Comparison of ENCODE assay signal across 10 cellular contexts in genomic region chr17:6940186-6940649, GRCh38. TPM values are rescaled to one million over a fixed set of nuclear protein-coding genes. Genes with fewer than 3 reads are reported as not detected.
DNase-seq lines count a peak whose midpoint lies in the region; ATAC-seq, FAIRE-seq and TF ChIP-seq lines count a peak whose summit lies in the region.
"Had no signal": no experiment of that assay in that cellular context is flagged by ENCODE, and none has a peak within 500 bp of the region (broad histone marks: within the 10 kb centered on the region; RNA-seq: fewer than 3 reads in every experiment).

No MANE protein-coding gene starts in this region.

- peaks cover 14% of the 10 kb centered on the region for H3K4me1 Mint-ChIP-seq in activated CD4-positive, alpha-beta memory T cell treated with anti-CD3 and anti-CD28 coated beads, Interleukin-2, amount 10 ng/mL, durations not matched to agents 7 days and 5 days
- H3K4me1 Mint-ChIP-seq: brain had no signal

- dilution Hi-C loops in IMR-90 (cut with HindIII; ENCODE audit: low sequenced_read_pairs, unreplicated experiment) = no loop called here

- no peak overlapping the region for H3K14ac ChIP-seq in IMR-90 (replicated peaks; ENCODE audit: low read depth, low read length)

- H3K4me2 ChIP-seq in IMR-90 (ENCODE audit: low read depth, low read length) = peak overlapping the region; percentile 86

- CTCF ChIA-PET in AG04449 (lab: Yijun Ruan, JAX) (interaction anchor here (1.2 kb wide), 1 partner anchor 82 kb away, joined by 4 read pairs; no protein-coding TSS in a partner anchor), IMR-90 (lab: Yijun Ruan, JAX) (no interaction called here)
- CTCF ChIA-PET in activated CD4-positive, alpha-beta memory T cell treated with anti-CD3 and anti-CD28 coated beads, Interleukin-2, amount 10 ng/mL, durations not matched to agents 7 days and 5 days (lab: Charles Lee) = interaction anchor here (0.6 kb wide), 1 partner anchor 76 kb away, joined by 3 read pairs; no protein-coding TSS in a partner anchor

- DNase-seq in AG04449 (ENCODE audit: low read depth, low spot score) (no peak), IMR-90 (no peak), lung microvascular endothelial cell (ENCODE audit: low read depth in 2 of 2) (peak; percentile 4 to 71), NCI-H2196 treated with DMSO at 0.1 percent for 48 hours (lab: John Stamatoyannopoulos, UW; ENCODE audit: unreplicated experiment) (no peak), RCC 7860 (ENCODE audit: low spot score) (no peak)
- no peak for DNase-seq in activated CD4-positive, alpha-beta memory T cell treated with anti-CD3 and anti-CD28 coated beads, Interleukin-2, amount 10 ng/mL, durations not matched to agents 7 days and 5 days

- H3K56ac ChIP-seq in IMR-90 (ENCODE audit: extremely low read depth, insufficient read depth, low read length) = no peak overlapping the region

- H2BK20ac ChIP-seq in IMR-90 (ENCODE audit: low read depth, low read length) = no peak overlapping the region

- ATAC-seq in IMR-90 (ENCODE audit: low read depth) = peak; percentile 38
- ATAC-seq in GM21786 (IDR thresholded peaks at IDR 0.05; ENCODE audit: unreplicated experiment) = no peak
- ATAC-seq in GM19395 (IDR thresholded peaks at IDR 0.05; ENCODE audit: unreplicated experiment) = no peak

- H3K4ac ChIP-seq in IMR-90 (ENCODE audit: low read depth, low read length) = no peak overlapping the region

- TF ChIP-seq CTCF in AG04449 (IDR thresholded peaks at IDR 0.05; ENCODE audit: insufficient read depth, low read length, missing control alignments) = no peak
- TF ChIP-seq CTCF in IMR-90 (conservative IDR thresholded peaks at IDR 0.05; ENCODE audit: low read depth, low read length) = no peak

- H3K36me3 ChIP-seq in IMR-90 (ENCODE audit: control insufficient read depth, insufficient read depth, low read length) = no peaks in the 10 kb centered on the region

- POLR2A ChIA-PET in AG04449 (lab: Yijun Ruan, JAX) (no interaction called here), IMR-90 (lab: Charles Lee; ENCODE audit: unreplicated experiment) (no interaction called here)
- POLR2A ChIA-PET in activated CD4-positive, alpha-beta memory T cell treated with anti-CD3 and anti-CD28 coated beads, Interleukin-2, amount 10 ng/mL, durations not matched to agents 7 days and 5 days (lab: Charles Lee) = interaction anchor here (1.0 kb wide), 1 partner anchor 9 kb away, joined by 3 read pairs; no protein-coding TSS in a partner anchor

- peaks cover 2% of the 10 kb centered on the region; the same call in 1 of the 2 replicates for H3K27me3 ChIP-seq in IMR-90 (ENCODE audit: control insufficient read depth, insufficient read depth, low read length)

- no peaks in the 10 kb centered on the region for H3K4me1 ChIP-seq in IMR-90 (ENCODE audit: control insufficient read depth, insufficient read depth, low read length)

- H3K27ac ChIP-seq in IMR-90 (ENCODE audit: insufficient read depth, low read length) = no peak overlapping the region

- WGBS in IMR-90 (ENCODE audit: extremely low coverage in 2 of 2, insufficient read length in 1 of 2), 2 experiments = 80% methylated on average over 1 of the region's 7 CpGs; no CpG with 5 or more reads in 1 of the 2 experiments

- H3K9ac ChIP-seq in IMR-90 (ENCODE audit: low read depth, low read length) = no peak overlapping the region

- no peaks in the 10 kb centered on the region for H3K79me1 ChIP-seq in IMR-90 (ENCODE audit: low read depth in 1 of 2, low read length in 2 of 2)

- no peak overlapping the region for H2BK15ac ChIP-seq in IMR-90 (ENCODE audit: low read depth, low read length)

- peak overlapping the region; percentile 79 for H2AFZ ChIP-seq in IMR-90 (replicated peaks; ENCODE audit: low read length, poor library complexity)

- no peak overlapping the region for H2AK9ac ChIP-seq in IMR-90 (replicated peaks; ENCODE audit: low read depth, low read length, poor library complexity)

- no peaks in the 10 kb centered on the region for H3K27me3 Mint-ChIP-seq in activated CD4-positive, alpha-beta memory T cell treated with anti-CD3 and anti-CD28 coated beads, Interleukin-2, amount 10 ng/mL, durations not matched to agents 7 days and 5 days

- in situ Hi-C loops in IMR-90 (cut with MboI; ENCODE audit: low sequenced_read_pairs) = no loop called here

- H2BK120ac ChIP-seq in IMR-90 (ENCODE audit: low read depth, low read length) = no peak overlapping the region

- intact Hi-C loops in IMR-90 (cut with micrococcal nuclease) = no loop called here

- no peaks in the 10 kb centered on the region for H3K9me1 ChIP-seq in IMR-90 (ENCODE audit: insufficient read depth, low read length)

- FAIRE-seq in RCC 7860 (lab: Jason Lieb, UNC) = no peak

- TF ChIP-seq RAD21 in IMR-90 (IDR thresholded peaks at IDR 0.05; ENCODE audit: low read length) = no peak

- H4K91ac ChIP-seq in IMR-90 (ENCODE audit: insufficient read depth, low read depth, low read length) = no peak overlapping the region

- no peaks in the 10 kb centered on the region for H3K36me3 Mint-ChIP-seq in activated CD4-positive, alpha-beta memory T cell treated with anti-CD3 and anti-CD28 coated beads, Interleukin-2, amount 10 ng/mL, durations not matched to agents 7 days and 5 days (ENCODE audit: low read depth)
- H3K36me3 Mint-ChIP-seq: brain had no signal

- no peak overlapping the region for H2BK5ac ChIP-seq in IMR-90 (ENCODE audit: low read depth, low read length, poor library complexity, severe bottlenecking)

- H2AK5ac ChIP-seq in IMR-90 (ENCODE audit: low read depth, low read length) = no peak overlapping the region

- H3K9me3 Mint-ChIP-seq in activated CD4-positive, alpha-beta memory T cell treated with anti-CD3 and anti-CD28 coated beads, Interleukin-2, amount 10 ng/mL, durations not matched to agents 7 days and 5 days = no peaks in the 10 kb centered on the region
- H3K9me3 Mint-ChIP-seq: brain had no signal

- peak overlapping the region; percentile 77; the same call in 1 of the 2 replicates for H4K5ac ChIP-seq in IMR-90 (ENCODE audit: low read depth, low read length)

- peak overlapping the region; percentile 20; the same call in 1 of the 2 replicates for H3K4me3 ChIP-seq in AG04449 (ENCODE audit: low read depth, low read length)
- peak overlapping the region; percentile 40; the same call in 1 of the 2 replicates for H3K4me3 ChIP-seq in IMR-90 (ENCODE audit: insufficient read depth, low read depth, low read length)
- H3K4me3 ChIP-seq: lung had no signal

- peak overlapping the region; percentile 40 for H3K4me3 Mint-ChIP-seq in activated CD4-positive, alpha-beta memory T cell treated with anti-CD3 and anti-CD28 coated beads, Interleukin-2, amount 10 ng/mL, durations not matched to agents 7 days and 5 days
- H3K4me3 Mint-ChIP-seq: brain had no signal

- no peak overlapping the region for H3K18ac ChIP-seq in IMR-90 (ENCODE audit: low read depth, low read length)

- peak overlapping the region; percentile 53 for H3K27ac Mint-ChIP-seq in activated CD4-positive, alpha-beta memory T cell treated with anti-CD3 and anti-CD28 coated beads, Interleukin-2, amount 10 ng/mL, durations not matched to agents 7 days and 5 days
- H3K27ac Mint-ChIP-seq: brain had no signal

- no TSS peak for BruUV-seq in IMR-90 (replicated peaks; lab: Mats Ljungman, UMichigan)

- H3K9me3 ChIP-seq in IMR-90 (ENCODE audit: control insufficient read depth, insufficient read depth, low read length) = no peaks in the 10 kb centered on the region

- no peak overlapping the region for H4K8ac ChIP-seq in IMR-90 (ENCODE audit: low read depth in 2 of 2, low read length in 2 of 2)

- H4K20me1 ChIP-seq in IMR-90 (ENCODE audit: insufficient read depth, low read length) = no peaks in the 10 kb centered on the region

- H3K23ac ChIP-seq in IMR-90 (ENCODE audit: low read depth, low read length) = no peak overlapping the region

- TF ChIP-seq POLR2A in IMR-90 (IDR thresholded peaks at IDR 0.05; ENCODE audit: low read depth, low read length) = no peak

TF ChIP-seq in IMR-90, 13 proteins besides CTCF, POLR2A, EP300 and RAD21:
- no peak for TF ChIP-seq MAFK (IDR thresholded peaks at IDR 0.05; ENCODE audit: low read depth, low read length)
- TF ChIP-seq SMC3 (IDR thresholded peaks at IDR 0.05; ENCODE audit: low read depth, low read length) = no peak
- TF ChIP-seq NFE2L2 (IDR thresholded peaks at IDR 0.05; ENCODE audit: low read depth, low read length) = no peak
- no peak for TF ChIP-seq BHLHE40 (IDR thresholded peaks at IDR 0.05; ENCODE audit: low read depth, low read length)
- no peak for TF ChIP-seq ELK1 (IDR thresholded peaks at IDR 0.05; ENCODE audit: borderline replicate concordance, low read depth, low read length)
- TF ChIP-seq FOS (IDR thresholded peaks at IDR 0.05; ENCODE audit: low read depth, low read length) = no peak
- no peak for TF ChIP-seq RFX5 (IDR thresholded peaks at IDR 0.05; ENCODE audit: low read depth, low read length)
- TF ChIP-seq MXI1 (IDR thresholded peaks at IDR 0.05; ENCODE audit: borderline replicate concordance, low read depth, low read length) = no peak

RNA-seq across cellular contexts. Expression of gene ALOX12, which starts 55.6 kb away (rescaled TPM):
- not detected in 2 replicates for total RNA-seq in IMR-90 (2012; rRNA removed)
- 0.03 TPM in 1 of 2 replicates, not detected in the other for polyA plus RNA-seq in IMR-90 (2012; rRNA removed)
- polyA plus RNA-seq in IMR-90 (2012; cell fraction: cytosol; rRNA removed) = 0.03 TPM in 1 of 2 replicates, not detected in the other
- 0.08 TPM in 1 of 2 replicates, not detected in the other for polyA plus RNA-seq in IMR-90 (2012; cell fraction: nucleus; rRNA removed; ENCODE audit: low replicate concordance)
- total RNA-seq in activated CD4-positive, alpha-beta memory T cell treated with anti-CD3 and anti-CD28 coated beads, Interleukin-2, amount 10 ng/mL, durations not matched to agents 7 days and 5 days = not detected
- total RNA-seq in lung microvascular endothelial cell = not detected in 2 replicates

Comparison
In these comparisons a context has a peak if more than half of its experiments do, and no peak if none do; other contexts are left out.
1. DNase-seq: peak in lung microvascular endothelial cell (2 of 2); none in AG04449 (single experiment), IMR-90 (single experiment), activated CD4-positive, alpha-beta memory T cell treated with anti-CD3 and anti-CD28 coated beads, Interleukin-2, amount 10 ng/mL, durations not matched to agents 7 days and 5 days (single experiment), NCI-H2196 treated with DMSO at 0.1 percent for 48 hours (single experiment) and RCC 7860 (single experiment).